ENCODE assay signal across 10 cellular contexts in the genomic region with DNA sequence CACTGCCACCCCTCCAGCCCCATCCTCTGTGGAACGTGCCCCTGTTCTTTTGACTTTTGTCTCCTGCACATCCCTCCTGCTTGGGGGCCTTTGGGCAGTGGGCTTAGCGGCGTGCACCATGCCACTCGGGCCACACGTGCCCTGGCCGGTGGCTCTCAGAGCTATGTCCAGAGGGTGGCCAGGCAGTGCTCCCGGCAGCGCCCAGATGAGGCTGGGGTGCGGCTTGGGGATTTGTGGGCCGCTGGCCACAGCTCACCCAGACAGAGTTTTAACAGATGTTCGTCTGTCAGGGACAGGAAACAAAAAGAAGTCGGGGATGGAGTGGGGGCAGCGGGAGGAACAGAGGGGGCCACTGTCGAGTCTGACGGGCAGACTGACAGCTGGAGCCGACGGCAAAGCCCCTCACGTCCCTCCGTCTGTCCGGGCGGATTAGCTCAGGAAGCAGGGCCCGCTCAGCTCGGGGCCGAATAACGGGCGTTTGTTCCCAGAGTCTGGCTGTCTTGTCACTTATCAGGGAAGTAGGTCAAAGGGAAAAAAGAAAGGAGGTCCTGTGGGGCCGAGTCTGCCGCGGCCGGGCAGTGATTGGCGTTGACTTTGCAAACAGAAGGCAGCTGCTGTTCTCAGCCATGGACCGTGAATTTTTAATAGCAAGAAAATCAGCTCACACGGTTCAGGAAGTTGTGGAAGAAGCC.
DNase-seq lines count a peak whose midpoint lies in the region; ATAC-seq and TF ChIP-seq lines count a peak whose summit lies in the region.
"Had no signal": no experiment of that assay in that cellular context is flagged by ENCODE, and none has a peak within 500 bp of the region (broad histone marks: within the 10 kb centered on the region; RNA-seq: fewer than 3 reads in every experiment).

No MANE protein-coding gene starts in this region.

- H3K36me3 Mint-ChIP-seq in activated T-helper 1 cell treated with anti-CD3 and anti-CD28 coated beads, Interleukin-12 subunit alpha, Interleukin-12 subunit beta, Interleukin-2, Interleukin-4 antibody, amounts not matched to agents 30 ng/mL and 10 ng/mL and 1 ng/mL, durations not matched to agents 14 hours and 24 hours and 36 hours (ENCODE audit: low read depth): peaks cover 3% of the 10 kb centered on the region

- H3K36me3 ChIP-seq in HUES6 (ENCODE audit: control insufficient read depth, insufficient read depth, low read length) (peaks cover 3% of the 10 kb centered on the region; the same call in 1 of the 2 replicates), brain microvascular endothelial cell (replicated peaks) (no peaks in the 10 kb centered on the region), stomach (peaks cover 0 to 12% (median 0%) of the 10 kb centered on the region in 4 donors), H7 (replicated peaks; ENCODE audit: control insufficient read depth, insufficient read depth, low read length) (no peaks in the 10 kb centered on the region; the same call in 1 of the 2 replicates)

- intact Hi-C loops in left colon (cut with DNase I, micrococcal nuclease) (no loop called here), stomach (cut with DNase I; ENCODE audit: low total_unique reads) (no loop called here)
- intact Hi-C loops in activated T-helper 1 cell treated with anti-CD3 and anti-CD28 coated beads, Interleukin-12 subunit alpha, Interleukin-12 subunit beta, Interleukin-2, Interleukin-4 antibody, amounts not matched to agents 30 ng/mL and 10 ng/mL and 1 ng/mL, durations not matched to agents 14 hours and 24 hours and 36 hours (cut with micrococcal nuclease): no loop called here

- H3K27ac Mint-ChIP-seq in activated T-helper 1 cell treated with anti-CD3 and anti-CD28 coated beads, Interleukin-12 subunit alpha, Interleukin-12 subunit beta, Interleukin-2, Interleukin-4 antibody, amounts not matched to agents 30 ng/mL and 10 ng/mL and 1 ng/mL, durations not matched to agents 14 hours and 24 hours and 36 hours: no peak overlapping the region

- no peaks in the 10 kb centered on the region for H3K9me3 Mint-ChIP-seq in activated T-helper 1 cell treated with anti-CD3 and anti-CD28 coated beads, Interleukin-12 subunit alpha, Interleukin-12 subunit beta, Interleukin-2, Interleukin-4 antibody, amounts not matched to agents 30 ng/mL and 10 ng/mL and 1 ng/mL, durations not matched to agents 14 hours and 24 hours and 36 hours

- peaks cover 3% of the 10 kb centered on the region; the same call in 1 of the 2 replicates for H3K9me3 ChIP-seq in HUES6 (ENCODE audit: control insufficient read depth, insufficient read depth, low read depth, low read length)
- no peaks in the 10 kb centered on the region for H3K9me3 ChIP-seq in stomach

- 13 to 27% (median 21%) methylated on average over 28 to 33 of the region's 33 CpGs for WGBS in stomach, 5 donors

- TF ChIP-seq POLR2A in stomach (IDR thresholded peaks at IDR 0.05): no peak

- no peak for TF ChIP-seq EP300 in stomach (IDR thresholded peaks at IDR 0.05)

- H3K4me1 ChIP-seq in HUES6 (ENCODE audit: control insufficient read depth, insufficient read depth, low read length) (peaks cover 8% of the 10 kb centered on the region; the same call in 1 of the 2 replicates), stomach (peaks cover 52 to 95% (median 81%) of the 10 kb centered on the region in 4 donors)

- H3K27me3 ChIP-seq in HUES6 (ENCODE audit: control insufficient read depth, insufficient read depth, low read length) (no peaks in the 10 kb centered on the region), brain microvascular endothelial cell (replicated peaks) (no peaks in the 10 kb centered on the region), stomach (no peaks in the 10 kb centered on the region), H7 (ENCODE audit: control insufficient read depth, insufficient read depth, low read length) (no peaks in the 10 kb centered on the region)

- DNase-seq in brain microvascular endothelial cell (no peak), left colon (peak; percentile 55 to 64), stomach (peak; percentile 61), H7 (no peak), NCI-H2081 (lab: John Stamatoyannopoulos, UW) (no peak)
- DNase-seq in activated T-helper 1 cell treated with anti-CD3 and anti-CD28 coated beads, Interleukin-12 subunit alpha, Interleukin-12 subunit beta, Interleukin-2, Interleukin-4 antibody, amounts not matched to agents 30 ng/mL and 10 ng/mL and 1 ng/mL, durations not matched to agents 14 hours and 24 hours and 36 hours (ENCODE audit: low spot score): no peak
- DNase-seq: activated naive CD4-positive, alpha-beta T cell treated with anti-CD3 and anti-CD28 coated beads, Interleukin-2, amount 50 U/mL, for 16 hours; stimulated activated CD4-positive, alpha-beta T cell treated with anti-CD3 and anti-CD28 coated beads, Interleukin-4, amount 100 ng/mL, for 4 hours had no signal

- H3K27ac ChIP-seq in HUES6 (ENCODE audit: low read depth, low read length) (peak overlapping the region; percentile 74; the same call in 1 of the 2 replicates), brain microvascular endothelial cell (peak overlapping the region; percentile 10), stomach (peak overlapping the region; percentile 65 to 86 (median 77))

- no peak overlapping the region for H3K9ac ChIP-seq in HUES6 (ENCODE audit: low read length)

- ATAC-seq in left colon: peak; percentile 74
- no peak for ATAC-seq in GM21381 (IDR thresholded peaks at IDR 0.05; ENCODE audit: unreplicated experiment)

- no peak overlapping the region for H3K4me3 ChIP-seq in HUES6 (ENCODE audit: low read depth, low read length)
- H3K4me3 ChIP-seq in brain microvascular endothelial cell (ENCODE audit: low read depth, low read length): peak overlapping the region; percentile 9
- peak overlapping the region in 2 of 4 donors; percentile 11 to 26 for H3K4me3 ChIP-seq in stomach
- no peak overlapping the region for H3K4me3 ChIP-seq in H7 (ENCODE audit: insufficient read depth, low read depth, low read length)

- in situ Hi-C loops in brain microvascular endothelial cell (cut with HindIII; ENCODE audit: low pct_ligation_motif_present, low sequenced_read_pairs): no loop called here

- H3K27me3 Mint-ChIP-seq in activated T-helper 1 cell treated with anti-CD3 and anti-CD28 coated beads, Interleukin-12 subunit alpha, Interleukin-12 subunit beta, Interleukin-2, Interleukin-4 antibody, amounts not matched to agents 30 ng/mL and 10 ng/mL and 1 ng/mL, durations not matched to agents 14 hours and 24 hours and 36 hours (ENCODE audit: insufficient read depth): no peaks in the 10 kb centered on the region

- TF ChIP-seq CTCF in brain microvascular endothelial cell (IDR thresholded peaks at IDR 0.05; ENCODE audit: low read depth, low read length, missing control alignments) (no peak), stomach (IDR thresholded peaks at IDR 0.05) (no peak)

- H3K4me3 Mint-ChIP-seq in activated T-helper 1 cell treated with anti-CD3 and anti-CD28 coated beads, Interleukin-12 subunit alpha, Interleukin-12 subunit beta, Interleukin-2, Interleukin-4 antibody, amounts not matched to agents 30 ng/mL and 10 ng/mL and 1 ng/mL, durations not matched to agents 14 hours and 24 hours and 36 hours: no peak overlapping the region

- no peaks in the 10 kb centered on the region for H3K4me1 Mint-ChIP-seq in activated T-helper 1 cell treated with anti-CD3 and anti-CD28 coated beads, Interleukin-12 subunit alpha, Interleukin-12 subunit beta, Interleukin-2, Interleukin-4 antibody, amounts not matched to agents 30 ng/mL and 10 ng/mL and 1 ng/mL, durations not matched to agents 14 hours and 24 hours and 36 hours (ENCODE audit: low read depth)

Comparison
In these comparisons a context has a peak if more than half of its experiments do, and no peak if none do; other contexts are left out.
1. H3K27ac ChIP-seq: peak in every context shown above with its lines; median percentile 77 in stomach; 74 in HUES6; 10 in brain microvascular endothelial cell.
2. DNase-seq: peak in left colon (2 of 2) and stomach (single experiment); none in brain microvascular endothelial cell (single experiment), H7 (single experiment), NCI-H2081 (0 of 2) and activated T-helper 1 cell treated with anti-CD3 and anti-CD28 coated beads, Interleukin-12 subunit alpha, Interleukin-12 subunit beta, Interleukin-2, Interleukin-4 antibody, amounts not matched to agents 30 ng/mL and 10 ng/mL and 1 ng/mL, durations not matched to agents 14 hours and 24 hours and 36 hours (single experiment).